1 cellular context compared by ENCODE assay signal in the genomic region with DNA sequence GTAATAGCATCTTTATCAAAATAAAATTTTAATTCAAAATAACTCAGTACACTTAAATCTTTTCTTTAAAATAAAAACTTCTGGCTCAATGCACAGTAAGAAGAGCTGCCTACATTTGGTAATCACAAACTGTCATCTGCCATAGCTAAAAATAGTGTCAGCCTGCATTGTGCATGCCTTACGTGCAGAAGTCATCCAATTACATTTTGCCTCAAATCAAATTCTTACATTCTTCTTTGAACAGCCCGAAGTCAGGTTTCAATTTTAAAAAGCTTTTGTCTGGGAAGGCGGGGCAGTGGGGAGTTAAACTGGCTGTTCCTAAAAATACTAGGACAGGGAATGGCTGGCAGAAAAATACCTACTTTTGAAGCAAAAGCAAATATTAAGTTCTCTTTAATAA.
A peak's percentile ranks its signal among the peaks of the same experiment; 100 is the strongest.
TF ChIP-seq lines count a peak whose summit lies in the region.

No MANE protein-coding gene starts in this region.

TF ChIP-seq in K562, 482 proteins besides CTCF, POLR2A, EP300 and RAD21 (continued from another document):
- TF ChIP-seq NR0B1 (IDR thresholded peaks at IDR 0.05; ENCODE audit: partially characterized antibody) = no peak
- no peak for TF ChIP-seq GABPB2 (CRISPR knock-in tag; conservative IDR thresholded peaks at IDR 0.05)
- no peak for TF ChIP-seq MYBL2 (IDR thresholded peaks at IDR 0.05; ENCODE audit: low read depth)
- TF ChIP-seq MYBL2 (CRISPR knock-in tag; IDR thresholded peaks at IDR 0.05; ENCODE audit: borderline replicate concordance) = no peak
- no peak for TF ChIP-seq MNT (conservative IDR thresholded peaks at IDR 0.05)
- peak; percentile 91 for TF ChIP-seq MEF2A (IDR thresholded peaks at IDR 0.05; ENCODE audit: control insufficient read depth, low read depth, low read length)
- TF ChIP-seq PHF20 (IDR thresholded peaks at IDR 0.05; ENCODE audit: partially characterized antibody) = no peak
- TF ChIP-seq GATAD2B (IDR thresholded peaks at IDR 0.05; ENCODE audit: borderline replicate concordance) = no peak
